In genomic region chr5:456351-457194, GRCh38 we compare ENCODE assay signal across 22 cellular contexts. TPM values are rescaled to one million over a fixed set of nuclear protein-coding genes. Genes with fewer than 3 reads are reported as not detected.
DNase-seq lines count a peak whose midpoint lies in the region; ATAC-seq and TF ChIP-seq lines count a peak whose summit lies in the region.
"Had no signal": no experiment of that assay in that cellular context is flagged by ENCODE, and none has a peak within 500 bp of the region (broad histone marks: within the 10 kb centered on the region; RNA-seq: fewer than 3 reads in every experiment).

No MANE protein-coding gene starts in this region.

- peaks cover 59% of the 10 kb centered on the region for H3K4me1 Mint-ChIP-seq in T-helper 1 cell treated with Interleukin-12 subunit alpha and Interleukin-12 subunit beta and Interleukin-4 antibody, amounts not matched to agents 30 μg/mL and 1 μg/mL, for 36 hours (ENCODE audit: low read depth)

- H3K4me3 ChIP-seq in dorsolateral prefrontal cortex = no peak overlapping the region
- H3K4me3 ChIP-seq: BLaER1 treated with 17β-estradiol and CSF1 and Interleukin-3, amounts not matched to agents 10 nM and 100 nM; colonic mucosa; GM23248; SK-N-MC; testis had no signal

- DNase-seq in T-helper 1 cell (no peak), NCI-H2081 (lab: John Stamatoyannopoulos, UW) (peak; percentile 68 to 87), dorsolateral prefrontal cortex (peak in 6 of 10 donors; percentile 15 to 47 (median 31)), sciatic nerve (ENCODE audit: low spot score) (peak; percentile 49), NCI-H226 (no peak), AG20443 (ENCODE audit: low spot score) (no peak)
- DNase-seq: activated CD8-positive, alpha-beta memory T cell treated with anti-CD3 and anti-CD28 coated beads for 24 hours; activated gamma-delta T cell; colonic mucosa; foreskin keratinocyte; GM23248; NCI-H2029 treated with DMSO at 0.1 percent for 48 hours; NCI-H526 treated with DMSO at 0.1 percent for 48 hours; PC-3; testis had no signal

- no peaks in the 10 kb centered on the region for H3K27me3 ChIP-seq in dorsolateral prefrontal cortex
- H3K27me3 ChIP-seq: BLaER1 treated with 17β-estradiol and CSF1 and Interleukin-3, amounts not matched to agents 10 nM and 100 nM; colonic mucosa; foreskin keratinocyte; testis had no signal

- H3K36me3 Mint-ChIP-seq in T-helper 1 cell treated with Interleukin-12 subunit alpha and Interleukin-12 subunit beta and Interleukin-4 antibody, amounts not matched to agents 30 μg/mL and 1 μg/mL, for 36 hours (ENCODE audit: low read depth) = peaks cover 81% of the 10 kb centered on the region

- peak overlapping the region; percentile 31 for H3K27ac Mint-ChIP-seq in T-helper 1 cell treated with Interleukin-12 subunit alpha and Interleukin-12 subunit beta and Interleukin-4 antibody, amounts not matched to agents 30 μg/mL and 1 μg/mL, for 36 hours
- H3K27ac Mint-ChIP-seq: IgD-negative memory B cell had no signal

- intact Hi-C loops in dorsolateral prefrontal cortex (cut with DNase I) = no loop called here
- intact Hi-C loops in sciatic nerve (cut with DNase I) = no loop called here

- H3K27ac ChIP-seq in dorsolateral prefrontal cortex = no peak overlapping the region
- H3K27ac ChIP-seq: 22Rv1; BLaER1 treated with 17β-estradiol and CSF1 and Interleukin-3, amounts not matched to agents 10 nM and 100 nM; colonic mucosa; foreskin keratinocyte; GM23248; SK-N-MC; testis had no signal

- no peak for ATAC-seq in sciatic nerve
- ATAC-seq in HG03469 (IDR thresholded peaks at IDR 0.05; ENCODE audit: unreplicated experiment) = no peak
- ATAC-seq: foreskin keratinocyte, left lobe of liver, PC-3 had no signal

- no peak overlapping the region for H3K4me3 Mint-ChIP-seq in T-helper 1 cell treated with Interleukin-12 subunit alpha and Interleukin-12 subunit beta and Interleukin-4 antibody, amounts not matched to agents 30 μg/mL and 1 μg/mL, for 36 hours
- H3K4me3 Mint-ChIP-seq: IgD-negative memory B cell had no signal

- peaks cover 20% of the 10 kb centered on the region for H3K9me3 Mint-ChIP-seq in T-helper 1 cell treated with Interleukin-12 subunit alpha and Interleukin-12 subunit beta and Interleukin-4 antibody, amounts not matched to agents 30 μg/mL and 1 μg/mL, for 36 hours

- no peaks in the 10 kb centered on the region for H3K27me3 Mint-ChIP-seq in T-helper 1 cell treated with Interleukin-12 subunit alpha and Interleukin-12 subunit beta and Interleukin-4 antibody, amounts not matched to agents 30 μg/mL and 1 μg/mL, for 36 hours (ENCODE audit: low read depth)
- H3K27me3 Mint-ChIP-seq: IgD-negative memory B cell had no signal

- TF ChIP-seq CTCF in dorsolateral prefrontal cortex (IDR thresholded peaks at IDR 0.05 in 54 of 56, conservative IDR thresholded peaks at IDR 0.05 in 2 of 56; ENCODE audit: low read depth in 1 of 56, partially characterized antibody in 56 of 56) = no peak

RNA-seq across cellular contexts. Expression of gene EXOC3, which starts 13.6 kb away (rescaled TPM):
- total RNA-seq in dorsolateral prefrontal cortex (100 to 1,000 TPM in 4 of 120 experiments, 10 to 100 TPM in 116; 50.6 to 107 (median 77.8) TPM), sciatic nerve (58.4 TPM)

Comparison
In these comparisons a context has a peak if more than half of its experiments do, and no peak if none do; other contexts are left out.
1. DNase-seq: peak in NCI-H2081 (2 of 2), dorsolateral prefrontal cortex (6 of 10) and sciatic nerve (single experiment); none in T-helper 1 cell (0 of 5), NCI-H226 (single experiment) and AG20443 (single experiment).